In the genomic region with DNA sequence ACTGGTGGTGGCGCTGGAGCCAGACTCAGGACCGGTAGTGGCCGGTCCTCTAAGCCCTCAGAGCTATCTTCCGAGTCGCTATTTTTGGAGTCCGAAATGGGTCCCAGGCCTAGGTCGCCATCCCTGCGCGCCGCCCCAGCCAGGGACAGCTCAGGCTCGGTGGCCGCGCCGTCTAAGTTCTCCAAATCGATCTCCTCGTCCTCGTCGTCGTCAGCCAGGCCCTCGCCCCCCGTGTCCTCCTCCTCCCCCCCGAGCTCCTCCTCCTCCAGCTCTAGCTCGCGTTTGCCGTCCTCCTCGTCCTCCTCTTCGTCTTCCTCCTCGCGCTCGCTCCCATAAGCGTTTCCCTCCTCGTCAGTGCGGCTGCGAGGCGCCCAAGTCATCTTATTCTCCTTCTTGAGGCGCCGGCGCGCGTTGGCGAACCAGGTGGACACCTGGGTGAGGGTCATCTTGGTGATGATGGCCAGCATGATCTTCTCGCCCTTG, we compare ENCODE assay signal across 9 cellular contexts. TPM values are rescaled to one million over a fixed set of nuclear protein-coding genes. Genes with fewer than 3 reads are reported as not detected.
A peak's percentile ranks its signal among the peaks of the same experiment; 100 is the strongest.
DNase-seq lines count a peak whose midpoint lies in the region; ATAC-seq and TF ChIP-seq lines count a peak whose summit lies in the region.
"Had no signal": no experiment of that assay in that cellular context is flagged by ENCODE, and none has a peak within 500 bp of the region (broad histone marks: within the 10 kb centered on the region; RNA-seq: fewer than 3 reads in every experiment).

No MANE protein-coding gene starts in this region.

- no peak for ATAC-seq in GM18502 (IDR thresholded peaks at IDR 0.05; ENCODE audit: poor library complexity, unreplicated experiment)
- no peak for ATAC-seq in HG02973 (IDR thresholded peaks at IDR 0.05; ENCODE audit: unreplicated experiment)

- 0 out of 2 replicates have a peak overlapping the region, but pooled peaks have one; percentile 87 for H3K27ac ChIP-seq in GM23248
- H3K27ac ChIP-seq in prostate gland: peak overlapping the region; percentile 97 to 98

- H3K4me2 ChIP-seq in GM23248 (ENCODE audit: unreplicated experiment): peak overlapping the region; percentile 80

- WGBS in GM23248 (ENCODE audit: low coverage in 1 of 2, low lambda C conversion rate in 2 of 2, missing lambda C conversion rate in 2 of 2), 2 experiments: 2 to 3% methylated on average over 37 to 41 of the region's 42 CpGs
- 4% methylated on average over 38 of the region's 42 CpGs for WGBS in prostate gland

- no peaks in the 10 kb centered on the region for H4K20me1 ChIP-seq in GM23248 (ENCODE audit: insufficient read depth)

- H3K36me3 ChIP-seq in GM23248 (ENCODE audit: low read depth): no peaks in the 10 kb centered on the region
- peaks cover 0 to 6% of the 10 kb centered on the region in 2 donors for H3K36me3 ChIP-seq in prostate gland

- no peaks in the 10 kb centered on the region for H3K27me3 ChIP-seq in GM23248 (replicated peaks; ENCODE audit: insufficient read depth)
- H3K27me3 ChIP-seq in prostate gland (replicated peaks; ENCODE audit: insufficient read depth): no peaks in the 10 kb centered on the region

- H3K4me1 ChIP-seq in GM23248 (ENCODE audit: insufficient read depth): peaks cover 12% of the 10 kb centered on the region; the same call in 1 of the 2 replicates
- H3K4me1 ChIP-seq in prostate gland (replicated peaks): no peaks in the 10 kb centered on the region

- intact Hi-C loops in prostate gland (cut with DNase I): loop anchor here (10.0 kb wide), 1 partner anchor 370 kb away; no protein-coding TSS in a partner anchor

- TF ChIP-seq CTCF in fibroblast of mammary gland (conservative IDR thresholded peaks at IDR 0.05; ENCODE audit: control insufficient read depth, insufficient read depth, low read depth, low read length) (no peak), prostate gland (IDR thresholded peaks at IDR 0.05) (no peak)

- DNase-seq in GM23248 (peak; percentile 50), NOMO-1 treated with DMSO at 0.1 percent for 48 hours (lab: John Stamatoyannopoulos, UW; ENCODE audit: unreplicated experiment) (peak; percentile 63), fibroblast of mammary gland (ENCODE audit: low read depth) (peak; percentile 28), prostate gland (ENCODE audit: low spot score) (no peak), SW480 (ENCODE audit: low spot score) (no peak)
- no peak for DNase-seq in activated CD4-positive, alpha-beta T cell treated with anti-CD3 and anti-CD28 coated beads, Interleukin-2, amount 50 U/mL, for 1 hour
- DNase-seq: stimulated activated CD4-positive, alpha-beta T cell treated with anti-CD3 and anti-CD28 coated beads, Interleukin-2, amount 100 ng/mL, for 24 hours had no signal

- H3F3A ChIP-seq in GM23248 (ENCODE audit: insufficient read depth): no peaks in the 10 kb centered on the region

- H3K4me3 ChIP-seq in GM23248 (peak overlapping the region; percentile 96), fibroblast of mammary gland (ENCODE audit: control insufficient read depth, low read depth, low read length) (peak overlapping the region; percentile 69), prostate gland (peak overlapping the region; percentile 54 to 87)

- in situ Hi-C loops in GM23248 (cut with MboI): no loop called here

- no peaks in the 10 kb centered on the region for H3K9me2 ChIP-seq in GM23248 (ENCODE audit: insufficient read depth)

- peaks cover 26% of the 10 kb centered on the region for H3K79me2 ChIP-seq in GM23248 (ENCODE audit: insufficient read depth)

- peak overlapping the region; percentile 85 for H3K9ac ChIP-seq in GM23248

- H3K9me3 ChIP-seq in GM23248 (ENCODE audit: low read depth) (no peaks in the 10 kb centered on the region), prostate gland (no peaks in the 10 kb centered on the region)

- H2AFZ ChIP-seq in GM23248: peak overlapping the region; percentile 78

- no peak for TF ChIP-seq POLR2A in prostate gland (IDR thresholded peaks at IDR 0.05)

RNA-seq across cellular contexts. Expression of a gene that starts 1.6 kb away (rescaled TPM):
- 9.2 and 15.6 TPM in 2 replicates for total RNA-seq in GM23248 (2014; rRNA removed; shearing (Covaris generic))
- polyA plus RNA-seq in GM23248 (2016; fragmentation: Nextera tagmentation; extraction: Ambion mirVana): 6.4 and 8.8 TPM in 2 replicates
- 10 to 100 TPM; 33.2 to 95.1 TPM for total RNA-seq in prostate gland

Comparison
In these comparisons a context has a peak if more than half of its experiments do, and no peak if none do; other contexts are left out.
1. DNase-seq: peak in GM23248 (single experiment), NOMO-1 treated with DMSO at 0.1 percent for 48 hours (single experiment) and fibroblast of mammary gland (single experiment); none in prostate gland (single experiment), SW480 (single experiment) and activated CD4-positive, alpha-beta T cell treated with anti-CD3 and anti-CD28 coated beads, Interleukin-2, amount 50 U/mL, for 1 hour (single experiment).
2. Peak in every context shown above with its lines, with median percentiles within 50 percentile points of each other: H3K4me3 ChIP-seq.